ENCODE assay signal across 31 cellular contexts in the genomic region with DNA sequence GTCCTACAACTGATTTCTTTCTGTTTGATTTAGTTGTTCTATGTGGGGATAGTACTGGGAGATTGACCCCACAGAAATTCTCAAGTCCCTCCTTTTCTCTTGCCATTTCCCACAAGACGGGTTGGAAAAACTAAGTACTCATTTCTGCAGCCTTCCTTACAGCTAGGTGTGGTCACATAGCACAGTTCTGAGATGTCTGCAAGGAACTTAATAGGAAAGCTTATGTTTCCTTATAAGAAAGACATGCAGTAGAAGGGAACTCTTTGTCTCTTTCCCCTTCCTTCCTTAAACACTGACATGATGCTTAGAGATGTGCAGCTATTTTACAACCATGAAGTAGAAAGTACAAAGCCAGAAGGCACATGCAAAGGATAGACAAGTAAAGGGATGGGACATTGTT.
"Had no signal": no experiment of that assay in that cellular context is flagged by ENCODE, and none has a peak within 500 bp of the region (broad histone marks: within the 10 kb centered on the region; RNA-seq: fewer than 3 reads in every experiment).

No MANE protein-coding gene starts in this region.

- H3K9ac ChIP-seq: parathyroid adenoma had no signal

- H3K27ac Mint-ChIP-seq: naive thymus-derived CD8-positive, alpha-beta T cell; natural killer cell treated with Interleukin-12 subunit alpha and Interleukin-12 subunit beta and Interleukin-15 and Interleukin-18, amount 100 ng/mL, for 72 hours; nephron progenitor cell; progenitor cell of endocrine pancreas; stimulated activated memory B cell treated with anti-CD40 and anti-IgM and Interleukin-4, amounts not matched to agents 10 μg/mL and 1 μg/mL and 100 μg/mL, for 72 hours; stimulated activated naive CD8-positive, alpha-beta T cell treated with anti-CD3 and anti-CD28 coated beads, Interleukin-15, amount 100 ng/mL, for 72 hours; type B pancreatic cell had no signal

- H3K79me2 ChIP-seq: parathyroid adenoma had no signal

- H3K27me3 Mint-ChIP-seq: natural killer cell treated with Interleukin-12 subunit alpha and Interleukin-12 subunit beta and Interleukin-15 and Interleukin-18, amount 100 ng/mL, for 72 hours; progenitor cell of endocrine pancreas; stimulated activated memory B cell treated with anti-CD40 and anti-IgM and Interleukin-4, amounts not matched to agents 10 μg/mL and 1 μg/mL and 100 μg/mL, for 72 hours; stimulated activated naive CD8-positive, alpha-beta T cell treated with anti-CD3 and anti-CD28 coated beads, Interleukin-15, amount 100 ng/mL, for 72 hours; type B pancreatic cell had no signal

- DNase-seq: naive thymus-derived CD8-positive, alpha-beta T cell; nephron progenitor cell; nucleus accumbens; ovary; posterior cingulate gyrus; psoas muscle; right cardiac atrium; right lobe of liver; sigmoid colon; small intestine; stimulated activated CD4-positive, alpha-beta T cell treated with anti-CD3 and anti-CD28 coated beads, Interleukin-1b, Interleukin-23, amount 100 ng/mL, for 48 hours; stimulated activated CD4-positive, alpha-beta T cell treated with anti-CD3 and anti-CD28 coated beads, Interleukin-4, amount 100 ng/mL, for 1 hour; stimulated activated CD4-positive, alpha-beta T cell treated with anti-CD3 and anti-CD28 coated beads, Interleukin-4, amount 100 ng/mL, for 4 hours; stimulated activated CD8-positive, alpha-beta memory T cell treated with anti-CD3 and anti-CD28 coated beads, Interleukin-4, amount 100 ng/mL, for 48 hours; stimulated activated naive CD4-positive, alpha-beta T cell; stimulated activated naive CD8-positive, alpha-beta T cell treated with anti-CD3 and anti-CD28 coated beads, Interleukin-15, amount 100 ng/mL, for 72 hours; stimulated activated naive CD8-positive, alpha-beta T cell treated with anti-CD3 and anti-CD28 coated beads, Interleukin-15, Interleukin-2, amounts not matched to agents 100 U/mL and 50 U/mL, for 24 hours; substantia nigra; testis; tibial artery; transverse colon; upper lobe of right lung; uterus had no signal

- H3K4me3 ChIP-seq: ovary, psoas muscle, right lobe of liver, sigmoid colon, suprapubic skin, testis, tibial artery, transverse colon, upper lobe of right lung, uterus had no signal

- H2AFZ ChIP-seq: parathyroid adenoma had no signal

- H3K36me3 Mint-ChIP-seq: natural killer cell treated with Interleukin-12 subunit alpha and Interleukin-12 subunit beta and Interleukin-15 and Interleukin-18, amount 100 ng/mL, for 72 hours; stimulated activated memory B cell treated with anti-CD40 and anti-IgM and Interleukin-4, amounts not matched to agents 10 μg/mL and 1 μg/mL and 100 μg/mL, for 72 hours had no signal

- H3K4me1 Mint-ChIP-seq: naive thymus-derived CD8-positive, alpha-beta T cell; stimulated activated memory B cell treated with anti-CD40 and anti-IgM and Interleukin-4, amounts not matched to agents 10 μg/mL and 1 μg/mL and 100 μg/mL, for 72 hours; stimulated activated naive CD8-positive, alpha-beta T cell treated with anti-CD3 and anti-CD28 coated beads, Interleukin-15, amount 100 ng/mL, for 72 hours had no signal

- H3K4me1 ChIP-seq: parathyroid adenoma, psoas muscle, right lobe of liver, sigmoid colon, suprapubic skin, testis, tibial artery, upper lobe of right lung, uterus had no signal

- H3K4me3 Mint-ChIP-seq: naive thymus-derived CD8-positive, alpha-beta T cell; natural killer cell treated with Interleukin-12 subunit alpha and Interleukin-12 subunit beta and Interleukin-15 and Interleukin-18, amount 100 ng/mL, for 72 hours; nephron progenitor cell; neural crest cell; stimulated activated memory B cell treated with anti-CD40 and anti-IgM and Interleukin-4, amounts not matched to agents 10 μg/mL and 1 μg/mL and 100 μg/mL, for 72 hours; stimulated activated naive CD8-positive, alpha-beta T cell treated with anti-CD3 and anti-CD28 coated beads, Interleukin-15, amount 100 ng/mL, for 72 hours; type B pancreatic cell had no signal

- H3K36me3 ChIP-seq: neutrophil, ovary, right lobe of liver, sigmoid colon, suprapubic skin, tibial artery, transverse colon, upper lobe of right lung, uterus had no signal

- H3K27me3 ChIP-seq: neutrophil, ovary, right lobe of liver, sigmoid colon, suprapubic skin, testis, tibial artery, transverse colon, upper lobe of right lung, uterus had no signal

- ATAC-seq: naive thymus-derived CD8-positive, alpha-beta T cell; natural killer cell treated with Interleukin-12 subunit alpha and Interleukin-12 subunit beta and Interleukin-15 and Interleukin-18, amount 100 ng/mL, for 72 hours; psoas muscle; right cardiac atrium; right lobe of liver; stimulated activated memory B cell treated with anti-CD40 and anti-IgM and Interleukin-4, amounts not matched to agents 10 μg/mL and 1 μg/mL and 100 μg/mL, for 72 hours; stimulated activated naive CD8-positive, alpha-beta T cell treated with anti-CD3 and anti-CD28 coated beads, Interleukin-15, amount 100 ng/mL, for 72 hours; stimulated activated naive CD8-positive, alpha-beta T cell treated with anti-CD3 and anti-CD28 coated beads, Interleukin-15, Interleukin-2, amounts not matched to agents 100 U/mL and 50 U/mL, for 24 hours; upper lobe of right lung had no signal

- H3K9me3 ChIP-seq: neutrophil, ovary, psoas muscle, right lobe of liver, sigmoid colon, suprapubic skin, testis, tibial artery, transverse colon, upper lobe of right lung, uterus had no signal

- H3K27ac ChIP-seq: neutrophil, ovary, parathyroid adenoma, psoas muscle, right lobe of liver, sigmoid colon, suprapubic skin, testis, tibial artery, transverse colon, upper lobe of right lung, uterus had no signal
